Comparison of ENCODE assay signal across 16 cellular contexts in genomic region chr4:153421980-153422379, GRCh38.
A peak's percentile ranks its signal among the peaks of the same experiment; 100 is the strongest.
DNase-seq lines count a peak whose midpoint lies in the region; ATAC-seq and TF ChIP-seq lines count a peak whose summit lies in the region.
"Had no signal": no experiment of that assay in that cellular context is flagged by ENCODE, and none has a peak within 500 bp of the region (broad histone marks: within the 10 kb centered on the region; RNA-seq: fewer than 3 reads in every experiment).

No MANE protein-coding gene starts in this region.

- peak; percentile 61 for ATAC-seq in GM19025 (IDR thresholded peaks at IDR 0.05; ENCODE audit: low read depth, unreplicated experiment)
- ATAC-seq in HG02588 (IDR thresholded peaks at IDR 0.05; ENCODE audit: unreplicated experiment) = peak; percentile 82
- ATAC-seq in HG03565 (IDR thresholded peaks at IDR 0.05; ENCODE audit: unreplicated experiment) = peak; percentile 62
- ATAC-seq: left lung, T-cell, upper lobe of right lung had no signal

- no peak for TF ChIP-seq CTCF in GM12865 (IDR thresholded peaks at IDR 0.05; ENCODE audit: insufficient read depth, low read depth, low read length, missing control alignments)

- no peak overlapping the region for H3K4me3 ChIP-seq in GM12865 (ENCODE audit: low read depth, low read length)
- H3K4me3 ChIP-seq: BLaER1, left lung, skin epidermis, upper lobe of right lung had no signal

- DNase-seq in GM12865 (ENCODE audit: low read depth) (peak; percentile 64), NCI-H146 (lab: John Stamatoyannopoulos, UW) (no peak), DMS79 treated with DMSO at 0.1 percent for 48 hours (lab: John Stamatoyannopoulos, UW) (no peak), NCI-H748 (lab: John Stamatoyannopoulos, UW; ENCODE audit: unreplicated experiment) (no peak), SIG-M5 treated with dmso at 0.1 percent for 504 hours (lab: John Stamatoyannopoulos, UW; ENCODE audit: unreplicated experiment) (no peak)
- DNase-seq: anterior cingulate cortex; effector CD4-positive, alpha-beta T cell; left lung; NCI-H1694; T-cell; upper lobe of right lung had no signal
